8 cellular contexts compared by ENCODE assay signal in the genomic region with DNA sequence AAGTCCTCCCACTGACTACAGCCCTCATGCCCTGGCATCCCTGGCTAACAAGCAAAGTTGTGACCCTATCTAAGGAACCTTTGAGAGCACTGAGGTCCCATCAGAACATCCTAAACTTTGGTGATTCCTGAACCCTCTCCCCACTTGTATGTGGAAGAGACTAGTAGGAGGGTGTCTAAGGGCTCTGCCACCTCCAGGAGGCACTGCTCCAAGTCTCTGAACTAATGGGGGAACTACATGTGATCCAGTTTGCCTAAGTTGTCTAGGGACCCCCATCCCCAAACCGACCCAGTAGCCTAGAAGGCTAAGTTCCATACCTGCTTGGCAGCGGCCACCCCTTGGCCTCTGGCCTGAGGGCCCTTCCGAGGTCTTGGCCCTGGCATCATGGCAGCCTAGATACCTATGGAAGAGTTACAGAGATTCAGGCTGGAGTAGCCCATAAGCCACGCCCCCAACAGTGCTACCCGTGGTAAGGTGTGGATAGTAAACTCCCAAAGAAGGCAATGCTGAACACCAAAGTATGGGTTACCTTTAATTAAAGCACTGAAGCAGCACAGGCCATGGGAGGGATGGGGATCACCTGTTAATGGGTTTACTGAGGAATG. TPM values are rescaled to one million over a fixed set of nuclear protein-coding genes. Genes with fewer than 3 reads are reported as not detected.
DNase-seq lines count a peak whose midpoint lies in the region; ATAC-seq and TF ChIP-seq lines count a peak whose summit lies in the region.
"Had no signal": no experiment of that assay in that cellular context is flagged by ENCODE, and none has a peak within 500 bp of the region (broad histone marks: within the 10 kb centered on the region; RNA-seq: fewer than 3 reads in every experiment).

No MANE protein-coding gene starts in this region.

- H3K79me2 ChIP-seq in GM23338 (replicated peaks; ENCODE audit: insufficient read depth) (peaks cover 11% of the 10 kb centered on the region; the same call in 1 of the 2 replicates), smooth muscle cell (ENCODE audit: low read depth) (peaks cover 12% of the 10 kb centered on the region)

- H3K36me3 ChIP-seq in GM23338 (ENCODE audit: insufficient read depth) (peaks cover 9% of the 10 kb centered on the region; the same call in 1 of the 2 replicates), smooth muscle cell (ENCODE audit: low read depth) (no peaks in the 10 kb centered on the region)

- H4K20me1 ChIP-seq in GM23338 (replicated peaks; ENCODE audit: insufficient read depth) (no peaks in the 10 kb centered on the region), smooth muscle cell (ENCODE audit: low read depth) (peaks cover 11% of the 10 kb centered on the region)

- peak overlapping the region; percentile 94 for H3K9ac ChIP-seq in smooth muscle cell (ENCODE audit: low read depth)

- TF ChIP-seq CTCF in GM23338 (conservative IDR thresholded peaks at IDR 0.05; ENCODE audit: low read depth in 2 of 2): peak; percentile 31
- no peak for TF ChIP-seq CTCF in fibroblast of pulmonary artery (IDR thresholded peaks at IDR 0.05; ENCODE audit: low read length, missing control alignments)
- TF ChIP-seq CTCF in smooth muscle cell (IDR thresholded peaks at IDR 0.05; ENCODE audit: borderline replicate concordance, insufficient read depth, poor library complexity, severe bottlenecking): no peak

- peaks cover 22% of the 10 kb centered on the region; the same call in 2 of the 3 replicates for H3K4me1 Mint-ChIP-seq in GM23338
- peaks cover 39 to 56% (median 55%) of the 10 kb centered on the region in 3 donors for H3K4me1 Mint-ChIP-seq in T-cell

- H3K27ac ChIP-seq in GM23338 (ENCODE audit: low read depth) (no peak overlapping the region), smooth muscle cell (ENCODE audit: low read depth) (peak overlapping the region; percentile 92)

- peak overlapping the region; percentile 88 for H3K4me2 ChIP-seq in GM23338
- peak overlapping the region; percentile 94 for H3K4me2 ChIP-seq in smooth muscle cell

- H3K4me3 ChIP-seq in GM23338 (peak overlapping the region; percentile 95; the same call in 1 of the 2 replicates), fibroblast of pulmonary artery (replicated peaks; ENCODE audit: low read depth, low read length) (peak overlapping the region; percentile 93), smooth muscle cell (peak overlapping the region; percentile 83)

- H3K27me3 ChIP-seq in GM23338 (ENCODE audit: insufficient read depth) (no peaks in the 10 kb centered on the region), smooth muscle cell (ENCODE audit: low read depth) (no peaks in the 10 kb centered on the region)
- H3K27me3 ChIP-seq: cardiac muscle cell had no signal

- ATAC-seq in GM23338: peak; percentile 1; the same call in 1 of the 3 replicates
- no peak for ATAC-seq in T-cell (replicated peaks in 1 of 4)
- ATAC-seq in HG03521 (IDR thresholded peaks at IDR 0.05; ENCODE audit: unreplicated experiment): no peak

- H3K4me3 Mint-ChIP-seq in GM23338 (peak overlapping the region; percentile 96), T-cell (peak overlapping the region; percentile 93 to 96 (median 93))

- H3K4me1 ChIP-seq in GM23338 (ENCODE audit: insufficient read depth) (peaks cover 21% of the 10 kb centered on the region), smooth muscle cell (ENCODE audit: low read depth) (peaks cover 9% of the 10 kb centered on the region)

- CTCF ChIA-PET in T-cell (lab: Charles Lee): interaction anchor here in 1 of 2 donors (1.2 kb wide), 1 partner anchor 40 kb away, joined by 5 read pairs; a partner anchor contains a TSS

- no peaks in the 10 kb centered on the region for H3K9me3 Mint-ChIP-seq in GM23338
- H3K9me3 Mint-ChIP-seq in T-cell: no peaks in the 10 kb centered on the region

- WGBS in smooth muscle cell (ENCODE audit: low lambda C conversion rate): 86% methylated on average over 5 of the region's 5 CpGs

- H3K9me3 ChIP-seq in smooth muscle cell (replicated peaks; ENCODE audit: low read depth): no peaks in the 10 kb centered on the region

- DNase-seq in GM23338 (ENCODE audit: low spot score) (peak; percentile 42), T-cell (peak in 1 of 34 experiments; percentile 14), fibroblast of pulmonary artery (ENCODE audit: low read depth) (no peak), smooth muscle cell (lab: John Stamatoyannopoulos, UW; ENCODE audit: unreplicated experiment) (no peak), CD1c-positive myeloid dendritic cell (ENCODE audit: extremely low spot score) (no peak), epidermal melanocyte (ENCODE audit: insufficient read length, low spot score) (no peak)

- H2AFZ ChIP-seq in GM23338 (no peak overlapping the region), smooth muscle cell (ENCODE audit: low read depth) (no peak overlapping the region)

- peaks cover 18% of the 10 kb centered on the region for H3K27me3 Mint-ChIP-seq in GM23338 (ENCODE audit: insufficient read depth, low read depth, poor library complexity)
- H3K27me3 Mint-ChIP-seq in T-cell: no peaks in the 10 kb centered on the region

- H3K36me3 Mint-ChIP-seq in GM23338 (ENCODE audit: low read depth) (peaks cover 32% of the 10 kb centered on the region), T-cell (peaks cover 24% of the 10 kb centered on the region)

- no peaks in the 10 kb centered on the region for H3K9me2 ChIP-seq in GM23338 (ENCODE audit: insufficient read depth)

- H3F3A ChIP-seq in GM23338 (replicated peaks; ENCODE audit: low read depth) (no peaks in the 10 kb centered on the region; the same call in 1 of the 2 replicates), smooth muscle cell (ENCODE audit: low read depth) (peaks cover 5% of the 10 kb centered on the region)

- H3K27ac Mint-ChIP-seq in GM23338 (0 out of 2 replicates have a peak overlapping the region, but pooled peaks have one; percentile 72), T-cell (peak overlapping the region; percentile 74 to 93)

- POLR2A ChIA-PET in T-cell (lab: Charles Lee): interaction anchor here (0.7 to 0.9 kb wide), 2 partner anchors 40 to 1707 kb away, joined by 3 read pairs; a partner anchor contains a TSS

TF ChIP-seq in GM23338, 12 proteins besides CTCF, POLR2A, EP300 and RAD21 (continues in another document):
- no peak for TF ChIP-seq JUNB (IDR thresholded peaks at IDR 0.05; ENCODE audit: unreplicated experiment)
- TF ChIP-seq POLR2AphosphoS5 (IDR thresholded peaks at IDR 0.05; ENCODE audit: low read depth): no peak
- TF ChIP-seq ZNF331 (CRISPR knock-in tag; IDR thresholded peaks at IDR 0.05; ENCODE audit: low read depth): no peak
- TF ChIP-seq NANOG (IDR thresholded peaks at IDR 0.05; ENCODE audit: borderline replicate concordance): no peak

RNA-seq across cellular contexts. Expression of a gene that starts 1.7 kb away (rescaled TPM):
- 11.3 and 13.1 TPM in 2 replicates for total RNA-seq in GM23338 (2014; rRNA removed; shearing (Covaris generic))
- 5.7 and 6.0 TPM in 2 replicates for polyA plus RNA-seq in GM23338 (2016; fragmentation: Nextera tagmentation; extraction: Ambion mirVana)
- 10 to 100 TPM; 59.7 to 87.3 (median 83.6) TPM for total RNA-seq in T-cell
- total RNA-seq in smooth muscle cell: 9.7 and 12.5 TPM in 2 replicates
- polyA plus RNA-seq in smooth muscle cell: 7.9 and 9.1 TPM in 2 replicates

RNA-seq across cellular contexts. Expression of a gene that starts 39.9 kb away (rescaled TPM):
- total RNA-seq in GM23338 (2014; rRNA removed; shearing (Covaris generic)): 54.4 and 55.0 TPM in 2 replicates
- polyA plus RNA-seq in GM23338 (2016; fragmentation: Nextera tagmentation; extraction: Ambion mirVana): 13.0 and 15.1 TPM in 2 replicates
- total RNA-seq in T-cell: 1 to 10 TPM; 1.7 to 2.1 (median 2.0) TPM
- total RNA-seq in smooth muscle cell: 1.9 and 3.5 TPM in 2 replicates
- polyA plus RNA-seq in smooth muscle cell: 1.9 and 2.5 TPM in 2 replicates

RNA-seq across cellular contexts. Expression of a gene that starts 40.1 kb away (rescaled TPM):
- total RNA-seq in GM23338 (2014; rRNA removed; shearing (Covaris generic)): 24.8 and 29.6 TPM in 2 replicates
- 33.7 and 40.3 TPM in 2 replicates for polyA plus RNA-seq in GM23338 (2016; fragmentation: Nextera tagmentation; extraction: Ambion mirVana)
- 10 to 100 TPM; 58.6 to 66.1 (median 64.7) TPM for total RNA-seq in T-cell
- 23.2 and 24.8 TPM in 2 replicates for total RNA-seq in smooth muscle cell
- 28.0 and 31.6 TPM in 2 replicates for polyA plus RNA-seq in smooth muscle cell

Comparison
In these comparisons a context has a peak if more than half of its experiments do, and no peak if none do; other contexts are left out.
1. CTCF ChIP-seq: peak in GM23338 (2 of 2); none in fibroblast of pulmonary artery (single experiment) and smooth muscle cell (single experiment).
2. RNA of a gene that starts 39.9 kb away (total RNA-seq): 54.4 to 55.0 TPM in GM23338; 1.9 to 3.5 TPM in smooth muscle cell and 1.7 to 2.1 TPM in T-cell; every median in the first group is over 10 times any median in the second.
3. Peak in every context shown above with its lines, with median percentiles within 50 percentile points of each other: H3K4me3 ChIP-seq.